In the genomic region with DNA sequence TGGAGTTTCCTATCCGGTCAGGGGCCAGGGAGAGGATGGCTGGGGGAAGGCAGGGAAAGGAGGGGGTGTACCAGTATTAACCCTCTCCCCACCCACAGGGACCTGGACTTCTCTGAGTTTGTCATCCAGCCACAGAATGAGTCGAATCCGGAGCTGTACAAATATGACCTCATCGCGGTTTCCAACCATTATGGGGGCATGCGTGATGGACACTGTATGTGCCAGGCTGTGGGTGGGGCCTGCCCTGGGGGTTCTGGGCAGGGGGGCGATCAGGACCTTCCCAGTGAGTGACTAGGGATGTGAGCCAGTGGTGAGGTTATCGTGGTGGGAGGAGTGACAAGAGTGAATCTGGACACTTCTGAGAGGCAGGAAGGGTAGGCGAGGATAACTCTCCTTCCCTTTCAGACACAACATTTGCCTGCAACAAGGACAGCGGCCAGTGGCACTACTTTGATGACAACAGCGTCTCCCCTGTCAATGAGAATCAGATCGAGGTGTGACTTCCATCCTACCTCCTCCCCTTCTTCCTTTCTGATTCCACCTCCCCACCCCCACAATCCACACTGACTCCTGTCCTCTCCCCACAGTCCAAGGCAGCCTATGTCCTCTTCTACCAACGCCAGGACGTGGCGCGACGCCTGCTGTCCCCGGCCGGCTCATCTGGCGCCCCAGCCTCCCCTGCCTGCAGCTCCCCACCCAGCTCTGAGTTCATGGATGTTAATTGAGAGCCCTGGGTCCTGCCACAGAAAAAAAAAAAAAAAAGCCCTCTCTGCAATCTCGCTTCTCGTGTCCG, we compare ENCODE assay signal across 16 cellular contexts. TPM values are rescaled to one million over a fixed set of nuclear protein-coding genes. Genes with fewer than 3 reads are reported as not detected.
A peak's percentile ranks its signal among the peaks of the same experiment; 100 is the strongest.
DNase-seq lines count a peak whose midpoint lies in the region; ATAC-seq and TF ChIP-seq lines count a peak whose summit lies in the region.
"Had no signal": no experiment of that assay in that cellular context is flagged by ENCODE, and none has a peak within 500 bp of the region (broad histone marks: within the 10 kb centered on the region; RNA-seq: fewer than 3 reads in every experiment).

No MANE protein-coding gene starts in this region.

- H3K9me3 ChIP-seq in Karpas-422 (ENCODE audit: low read length), result no peaks in the 10 kb centered on the region
- H3K9me3 ChIP-seq: A549, prostate gland, testis had no signal

- no peaks in the 10 kb centered on the region for H3K4me1 ChIP-seq in Karpas-422 (ENCODE audit: low read length)
- H3K4me1 ChIP-seq: A549, prostate gland, testis had no signal

- intact Hi-C loops in activated CD4-positive, alpha-beta T cell treated with anti-CD3 and anti-CD28 coated beads for 36 hours (cut with DNase I, micrococcal nuclease), result no loop called here

- H2AFZ ChIP-seq in Karpas-422 (ENCODE audit: low read length), result no peak overlapping the region

- DNase-seq in activated CD4-positive, alpha-beta T cell treated with anti-CD3 and anti-CD28 coated beads for 36 hours, result peak; percentile 30
- no peak for DNase-seq in activated CD4-positive, alpha-beta T cell treated with anti-CD3 and anti-CD28 coated beads, Interleukin-2, amount 10 ng/mL, durations not matched to agents 7 days and 5 days
- DNase-seq in HT1080 (ENCODE audit: low read depth) (peak; percentile 87), astrocyte of the hippocampus (ENCODE audit: low read depth, low spot score) (peak; percentile 72), neural crest cell (ENCODE audit: low read depth, low spot score) (no peak), Karpas-422 (no peak), NCI-H345 treated with DMSO at 0.1 percent for 48 hours (lab: John Stamatoyannopoulos, UW; ENCODE audit: unreplicated experiment) (no peak)
- no peak for DNase-seq in effector memory CD8-positive, alpha-beta T cell
- DNase-seq: activated T-cell treated with anti-CD3 and anti-CD28 coated beads, Interleukin-2, amount 50 U/mL, for 4 hours; dorsolateral prefrontal cortex; hippocampal formation; testis had no signal

- H4K20me1 ChIP-seq in Karpas-422 (ENCODE audit: insufficient read depth, low read depth, low read length), result no peaks in the 10 kb centered on the region

- H3K36me3 Mint-ChIP-seq in activated CD4-positive, alpha-beta T cell treated with anti-CD3 and anti-CD28 coated beads for 36 hours (ENCODE audit: low read depth), result peaks cover 9% of the 10 kb centered on the region
- H3K36me3 Mint-ChIP-seq in activated CD4-positive, alpha-beta T cell treated with anti-CD3 and anti-CD28 coated beads, Interleukin-2, amount 10 ng/mL, durations not matched to agents 7 days and 5 days (ENCODE audit: low read depth), result peaks cover 10% of the 10 kb centered on the region
- H3K36me3 Mint-ChIP-seq in neural crest cell (ENCODE audit: low read depth), result peaks cover 36% of the 10 kb centered on the region
- peaks cover 34% of the 10 kb centered on the region for H3K36me3 Mint-ChIP-seq in effector memory CD8-positive, alpha-beta T cell (ENCODE audit: insufficient read depth)

- H3K4me3 Mint-ChIP-seq in activated CD4-positive, alpha-beta T cell treated with anti-CD3 and anti-CD28 coated beads for 36 hours, result no peak overlapping the region
- H3K4me3 Mint-ChIP-seq in activated CD4-positive, alpha-beta T cell treated with anti-CD3 and anti-CD28 coated beads, Interleukin-2, amount 10 ng/mL, durations not matched to agents 7 days and 5 days, result no peak overlapping the region
- H3K4me3 Mint-ChIP-seq in neural crest cell, result peak overlapping the region; percentile 4
- no peak overlapping the region for H3K4me3 Mint-ChIP-seq in effector memory CD8-positive, alpha-beta T cell
- H3K4me3 Mint-ChIP-seq: activated T-cell treated with anti-CD3 and anti-CD28 coated beads, Interleukin-2, amount 50 U/mL, for 4 hours; memory B cell; T-helper 1 cell treated with Interleukin-12 subunit alpha and Interleukin-12 subunit beta and Interleukin-4 antibody, amounts not matched to agents 30 μg/mL and 1 μg/mL, for 36 hours had no signal

- CTCF ChIA-PET in activated CD4-positive, alpha-beta T cell treated with anti-CD3 and anti-CD28 coated beads for 36 hours (lab: Charles Lee), result interaction anchor here (0.6 kb wide), 1 partner anchor 137 kb away, joined by 4 read pairs; no protein-coding TSS in a partner anchor
- CTCF ChIA-PET in activated CD4-positive, alpha-beta T cell treated with anti-CD3 and anti-CD28 coated beads, Interleukin-2, amount 10 ng/mL, durations not matched to agents 7 days and 5 days (lab: Charles Lee), result no interaction called here

- no peaks in the 10 kb centered on the region for H3K79me2 ChIP-seq in Karpas-422 (ENCODE audit: low read length)

- H3K9me2 ChIP-seq in Karpas-422 (replicated peaks; ENCODE audit: insufficient read depth, low read length), result no peaks in the 10 kb centered on the region

- no peaks in the 10 kb centered on the region for H3K27me3 Mint-ChIP-seq in activated CD4-positive, alpha-beta T cell treated with anti-CD3 and anti-CD28 coated beads for 36 hours
- no peaks in the 10 kb centered on the region for H3K27me3 Mint-ChIP-seq in activated CD4-positive, alpha-beta T cell treated with anti-CD3 and anti-CD28 coated beads, Interleukin-2, amount 10 ng/mL, durations not matched to agents 7 days and 5 days
- H3K27me3 Mint-ChIP-seq in neural crest cell (ENCODE audit: low read depth), result no peaks in the 10 kb centered on the region
- no peaks in the 10 kb centered on the region for H3K27me3 Mint-ChIP-seq in effector memory CD8-positive, alpha-beta T cell
- H3K27me3 Mint-ChIP-seq: memory B cell had no signal

- TF ChIP-seq CTCF in neural crest cell (conservative IDR thresholded peaks at IDR 0.05), result no peak

- H3K27me3 ChIP-seq in Karpas-422 (ENCODE audit: low read length), result no peaks in the 10 kb centered on the region
- H3K27me3 ChIP-seq: testis had no signal

- no peaks in the 10 kb centered on the region for H3K9me3 Mint-ChIP-seq in activated CD4-positive, alpha-beta T cell treated with anti-CD3 and anti-CD28 coated beads for 36 hours (ENCODE audit: low read depth)
- no peaks in the 10 kb centered on the region for H3K9me3 Mint-ChIP-seq in activated CD4-positive, alpha-beta T cell treated with anti-CD3 and anti-CD28 coated beads, Interleukin-2, amount 10 ng/mL, durations not matched to agents 7 days and 5 days
- no peaks in the 10 kb centered on the region for H3K9me3 Mint-ChIP-seq in neural crest cell
- no peaks in the 10 kb centered on the region for H3K9me3 Mint-ChIP-seq in effector memory CD8-positive, alpha-beta T cell
- H3K9me3 Mint-ChIP-seq: activated T-cell treated with anti-CD3 and anti-CD28 coated beads, Interleukin-2, amount 50 U/mL, for 4 hours; memory B cell; T-helper 1 cell treated with Interleukin-12 subunit alpha and Interleukin-12 subunit beta and Interleukin-4 antibody, amounts not matched to agents 30 μg/mL and 1 μg/mL, for 36 hours had no signal

- POLR2A ChIA-PET in activated CD4-positive, alpha-beta T cell treated with anti-CD3 and anti-CD28 coated beads for 36 hours (lab: Charles Lee), result no interaction called here
- POLR2A ChIA-PET in activated CD4-positive, alpha-beta T cell treated with anti-CD3 and anti-CD28 coated beads, Interleukin-2, amount 10 ng/mL, durations not matched to agents 7 days and 5 days (lab: Charles Lee), result no interaction called here

- H3K4me1 Mint-ChIP-seq in activated CD4-positive, alpha-beta T cell treated with anti-CD3 and anti-CD28 coated beads for 36 hours, result peaks cover 19% of the 10 kb centered on the region
- H3K4me1 Mint-ChIP-seq in activated CD4-positive, alpha-beta T cell treated with anti-CD3 and anti-CD28 coated beads, Interleukin-2, amount 10 ng/mL, durations not matched to agents 7 days and 5 days, result no peaks in the 10 kb centered on the region
- no peaks in the 10 kb centered on the region for H3K4me1 Mint-ChIP-seq in neural crest cell
- peaks cover 0 to 4% of the 10 kb centered on the region in 2 donors for H3K4me1 Mint-ChIP-seq in effector memory CD8-positive, alpha-beta T cell (ENCODE audit: low read depth in 2 of 2)

- H3K27ac Mint-ChIP-seq in activated CD4-positive, alpha-beta T cell treated with anti-CD3 and anti-CD28 coated beads for 36 hours, result no peak overlapping the region
- H3K27ac Mint-ChIP-seq in activated CD4-positive, alpha-beta T cell treated with anti-CD3 and anti-CD28 coated beads, Interleukin-2, amount 10 ng/mL, durations not matched to agents 7 days and 5 days, result no peak overlapping the region
- H3K27ac Mint-ChIP-seq in neural crest cell (ENCODE audit: unreplicated experiment), result peak overlapping the region; percentile 78
- peak overlapping the region in 1 of 2 donors; percentile 85 for H3K27ac Mint-ChIP-seq in effector memory CD8-positive, alpha-beta T cell
- H3K27ac Mint-ChIP-seq: T-helper 1 cell treated with Interleukin-12 subunit alpha and Interleukin-12 subunit beta and Interleukin-4 antibody, amounts not matched to agents 30 μg/mL and 1 μg/mL, for 36 hours had no signal

- no peaks in the 10 kb centered on the region for H3K36me3 ChIP-seq in Karpas-422 (ENCODE audit: insufficient read depth, low read length)
- H3K36me3 ChIP-seq: prostate gland had no signal

- ATAC-seq in activated CD4-positive, alpha-beta T cell treated with anti-CD3 and anti-CD28 coated beads for 36 hours, result peak; percentile 45
- no peak for ATAC-seq in effector memory CD8-positive, alpha-beta T cell (replicated peaks)

- H3K9ac ChIP-seq in Karpas-422 (ENCODE audit: low read length), result no peak overlapping the region

- no peak overlapping the region for H3K4me3 ChIP-seq in Karpas-422 (ENCODE audit: low read length)
- H3K4me3 ChIP-seq: A549, dorsolateral prefrontal cortex, prostate gland, testis had no signal

- no peak overlapping the region for H3K4me2 ChIP-seq in Karpas-422 (ENCODE audit: low read depth, low read length, poor library complexity, severe bottlenecking)
- H3K4me2 ChIP-seq: A549 had no signal

- no peak overlapping the region for H3K27ac ChIP-seq in Karpas-422 (ENCODE audit: low read length)
- H3K27ac ChIP-seq: A549, prostate gland, testis had no signal

RNA-seq across cellular contexts. Expression of gene USP11, which starts 14.6 kb away (rescaled TPM):
- total RNA-seq in activated CD4-positive, alpha-beta T cell treated with anti-CD3 and anti-CD28 coated beads for 36 hours, result 10 to 100 TPM; 19.2 to 21.1 TPM
- total RNA-seq in activated CD4-positive, alpha-beta T cell treated with anti-CD3 and anti-CD28 coated beads, Interleukin-2, amount 10 ng/mL, durations not matched to agents 7 days and 5 days, result 10 to 100 TPM; 26.0 to 28.2 TPM
- 28.1 and 33.2 TPM in 2 replicates for total RNA-seq in HT1080 (2014; rRNA removed; shearing (Covaris generic))
- polyA plus RNA-seq in HT1080 (2015; cell fraction: cytosol; rRNA removed), result 44.5 and 45.1 TPM in 2 replicates
- polyA plus RNA-seq in HT1080 (2015; cell fraction: nucleus; rRNA removed), result 116 and 126 TPM in 2 replicates
- 232 and 245 TPM in 2 replicates for total RNA-seq in neural crest cell
- 30.9 and 40.7 TPM in 2 replicates for total RNA-seq in Karpas-422 (2014; rRNA removed; shearing (Covaris generic); ENCODE audit: low replicate concordance)

RNA-seq across cellular contexts. Expression of gene CDK16, which starts 28.9 kb away (rescaled TPM):
- total RNA-seq in activated CD4-positive, alpha-beta T cell treated with anti-CD3 and anti-CD28 coated beads for 36 hours, result 10 to 100 TPM; 62.7 to 78.9 TPM
- total RNA-seq in activated CD4-positive, alpha-beta T cell treated with anti-CD3 and anti-CD28 coated beads, Interleukin-2, amount 10 ng/mL, durations not matched to agents 7 days and 5 days, result 10 to 100 TPM; 61.6 to 64.2 TPM
- 80.3 and 91.8 TPM in 2 replicates for total RNA-seq in HT1080 (2014; rRNA removed; shearing (Covaris generic))
- polyA plus RNA-seq in HT1080 (2015; cell fraction: cytosol; rRNA removed), result 106 and 120 TPM in 2 replicates
- 108 and 112 TPM in 2 replicates for polyA plus RNA-seq in HT1080 (2015; cell fraction: nucleus; rRNA removed)
- 281 and 289 TPM in 2 replicates for total RNA-seq in neural crest cell
- 45.4 and 45.9 TPM in 2 replicates for total RNA-seq in Karpas-422 (2014; rRNA removed; shearing (Covaris generic); ENCODE audit: low replicate concordance)

RNA-seq across cellular contexts. Expression of gene UBA1, which starts 53.8 kb away (rescaled TPM):
- total RNA-seq in activated CD4-positive, alpha-beta T cell treated with anti-CD3 and anti-CD28 coated beads for 36 hours, result 100 to 1,000 TPM; 224 to 249 TPM
- total RNA-seq in activated CD4-positive, alpha-beta T cell treated with anti-CD3 and anti-CD28 coated beads, Interleukin-2, amount 10 ng/mL, durations not matched to agents 7 days and 5 days, result 100 to 1,000 TPM; 162 to 177 TPM
- total RNA-seq in HT1080 (2014; rRNA removed; shearing (Covaris generic)), result 172 and 212 TPM in 2 replicates
- polyA plus RNA-seq in HT1080 (2015; cell fraction: cytosol; rRNA removed), result 160 and 176 TPM in 2 replicates
- polyA plus RNA-seq in HT1080 (2015; cell fraction: nucleus; rRNA removed), result 462 and 466 TPM in 2 replicates
- 484 and 498 TPM in 2 replicates for total RNA-seq in neural crest cell
- total RNA-seq in Karpas-422 (2014; rRNA removed; shearing (Covaris generic); ENCODE audit: low replicate concordance), result 178 and 214 TPM in 2 replicates

Comparison
In these comparisons a context has a peak if more than half of its experiments do, and no peak if none do; other contexts are left out.
1. DNase-seq: peak in activated CD4-positive, alpha-beta T cell treated with anti-CD3 and anti-CD28 coated beads for 36 hours (single experiment), HT1080 (single experiment) and astrocyte of the hippocampus (single experiment); none in activated CD4-positive, alpha-beta T cell treated with anti-CD3 and anti-CD28 coated beads, Interleukin-2, amount 10 ng/mL, durations not matched to agents 7 days and 5 days (single experiment), neural crest cell (single experiment), Karpas-422 (single experiment), effector memory CD8-positive, alpha-beta T cell (0 of 3) and NCI-H345 treated with DMSO at 0.1 percent for 48 hours (single experiment).